ENCODE assay signal across 22 cellular contexts in genomic region chr6:162829013-162829742, GRCh38.
A peak's percentile ranks its signal among the peaks of the same experiment; 100 is the strongest.
DNase-seq lines count a peak whose midpoint lies in the region; ATAC-seq and TF ChIP-seq lines count a peak whose summit lies in the region.
"Had no signal": no experiment of that assay in that cellular context is flagged by ENCODE, and none has a peak within 500 bp of the region (broad histone marks: within the 10 kb centered on the region; RNA-seq: fewer than 3 reads in every experiment).

No MANE protein-coding gene starts in this region.

- TF ChIP-seq CTCF in fibroblast of lung (conservative IDR thresholded peaks at IDR 0.05 in 1 of 2, IDR thresholded peaks at IDR 0.05 in 1 of 2; ENCODE audit: low read depth in 1 of 2, low read length in 2 of 2) (no peak), left ventricle myocardium inferior (IDR thresholded peaks at IDR 0.05; ENCODE audit: borderline replicate concordance) (no peak)

- POLR2A ChIA-PET in activated CD4-positive, alpha-beta memory T cell treated with anti-CD3 and anti-CD28 coated beads, Interleukin-2, amount 10 ng/mL, durations not matched to agents 7 days and 5 days (lab: Charles Lee): no interaction called here
- POLR2A ChIA-PET in activated CD4-positive, alpha-beta memory T cell treated with anti-CD3 and anti-CD28 coated beads for 36 hours (lab: Charles Lee): no interaction called here

- H3K9me3 ChIP-seq in fibroblast of lung (ENCODE audit: control insufficient read depth, insufficient read depth, low read depth, low read length) (no peaks in the 10 kb centered on the region), left ventricle myocardium inferior (replicated peaks) (peaks cover 11% of the 10 kb centered on the region)

- H3K36me3 ChIP-seq in fibroblast of lung (ENCODE audit: control insufficient read depth, insufficient read depth, low read length): no peaks in the 10 kb centered on the region
- no peaks in the 10 kb centered on the region for H3K36me3 ChIP-seq in left ventricle myocardium inferior

- no peak overlapping the region for H3K4me3 Mint-ChIP-seq in activated CD4-positive, alpha-beta memory T cell treated with anti-CD3 and anti-CD28 coated beads, Interleukin-2, amount 10 ng/mL, durations not matched to agents 7 days and 5 days
- no peak overlapping the region for H3K4me3 Mint-ChIP-seq in activated CD4-positive, alpha-beta memory T cell treated with anti-CD3 and anti-CD28 coated beads for 36 hours
- no peak overlapping the region for H3K4me3 Mint-ChIP-seq in T-helper 2 cell treated with Interferon-gamma antibody and Interleukin-4, amounts not matched to agents 5 μg/mL and 100 μg/mL, for 36 hours
- no peak overlapping the region for H3K4me3 Mint-ChIP-seq in activated T-cell treated with anti-CD3 and anti-CD28 coated beads, Interleukin-2, amount 50 U/mL, for 4 hours

- H3K27ac Mint-ChIP-seq in activated CD4-positive, alpha-beta memory T cell treated with anti-CD3 and anti-CD28 coated beads, Interleukin-2, amount 10 ng/mL, durations not matched to agents 7 days and 5 days: peak overlapping the region; percentile 33
- no peak overlapping the region for H3K27ac Mint-ChIP-seq in activated CD4-positive, alpha-beta memory T cell treated with anti-CD3 and anti-CD28 coated beads for 36 hours
- peak overlapping the region; percentile 56 for H3K27ac Mint-ChIP-seq in T-helper 2 cell treated with Interferon-gamma antibody and Interleukin-4, amounts not matched to agents 5 μg/mL and 100 μg/mL, for 36 hours

- ATAC-seq in activated T-cell treated with anti-CD3 and anti-CD28 coated beads, Interleukin-2, amount 50 U/mL, for 4 hours: no peak
- ATAC-seq: HCT116 had no signal

- H3K4me3 ChIP-seq in fibroblast of lung (replicated peaks in 1 of 4; ENCODE audit: control extremely low read depth in 1 of 4, insufficient read depth in 1 of 4, low read depth in 3 of 4, low read length in 4 of 4) (no peak overlapping the region), left ventricle myocardium inferior (no peak overlapping the region)

- no peaks in the 10 kb centered on the region for H3K9me3 Mint-ChIP-seq in activated CD4-positive, alpha-beta memory T cell treated with anti-CD3 and anti-CD28 coated beads, Interleukin-2, amount 10 ng/mL, durations not matched to agents 7 days and 5 days
- peaks cover 2% of the 10 kb centered on the region for H3K9me3 Mint-ChIP-seq in activated CD4-positive, alpha-beta memory T cell treated with anti-CD3 and anti-CD28 coated beads for 36 hours
- no peaks in the 10 kb centered on the region for H3K9me3 Mint-ChIP-seq in T-helper 2 cell treated with Interferon-gamma antibody and Interleukin-4, amounts not matched to agents 5 μg/mL and 100 μg/mL, for 36 hours
- H3K9me3 Mint-ChIP-seq in activated T-cell treated with anti-CD3 and anti-CD28 coated beads, Interleukin-2, amount 50 U/mL, for 4 hours: peaks cover 3% of the 10 kb centered on the region

- DNase-seq in activated CD4-positive, alpha-beta memory T cell treated with anti-CD3 and anti-CD28 coated beads, Interleukin-2, amount 10 ng/mL, durations not matched to agents 7 days and 5 days: no peak
- no peak for DNase-seq in activated CD4-positive, alpha-beta memory T cell treated with anti-CD3 and anti-CD28 coated beads for 36 hours
- no peak for DNase-seq in T-helper 2 cell treated with Interferon-gamma antibody and Interleukin-4, amounts not matched to agents 5 μg/mL and 100 μg/mL, for 36 hours (ENCODE audit: low spot score)
- peak; percentile 40 to 55 for DNase-seq in fibroblast of lung (ENCODE audit: low read depth in 2 of 2)
- no peak for DNase-seq in NCI-H345 treated with DMSO at 0.1 percent for 48 hours (lab: John Stamatoyannopoulos, UW; ENCODE audit: unreplicated experiment)
- no peak for DNase-seq in activated T-cell treated with anti-CD3 and anti-CD28 coated beads, Interleukin-2, amount 50 U/mL, for 4 hours
- no peak for DNase-seq in ureter (ENCODE audit: low spot score)
- no peak for DNase-seq in left ventricle myocardium inferior
- DNase-seq: AML-193; C1 segment of cervical spinal cord; Calu3; CD8-positive, alpha-beta memory T cell; DMS153; GDM1; Kasumi-1; NCI-H1417; NCI-H187; NCI-H446 treated with DMSO at 0.1 percent for 48 hours; NCI-H526 treated with DMSO at 0.1 percent for 48 hours; Right ventricle myocardium superior had no signal

- H3K36me3 Mint-ChIP-seq in activated CD4-positive, alpha-beta memory T cell treated with anti-CD3 and anti-CD28 coated beads, Interleukin-2, amount 10 ng/mL, durations not matched to agents 7 days and 5 days (ENCODE audit: low read depth): no peaks in the 10 kb centered on the region
- no peaks in the 10 kb centered on the region for H3K36me3 Mint-ChIP-seq in activated CD4-positive, alpha-beta memory T cell treated with anti-CD3 and anti-CD28 coated beads for 36 hours
- H3K36me3 Mint-ChIP-seq in T-helper 2 cell treated with Interferon-gamma antibody and Interleukin-4, amounts not matched to agents 5 μg/mL and 100 μg/mL, for 36 hours (ENCODE audit: low read depth): no peaks in the 10 kb centered on the region
- H3K36me3 Mint-ChIP-seq in activated T-cell treated with anti-CD3 and anti-CD28 coated beads, Interleukin-2, amount 50 U/mL, for 4 hours (ENCODE audit: insufficient read depth): no peaks in the 10 kb centered on the region
- H3K36me3 Mint-ChIP-seq: CD8-positive, alpha-beta memory T cell had no signal

- no peak overlapping the region for H3K27ac ChIP-seq in fibroblast of lung (ENCODE audit: insufficient read depth, low read length)
- no peak overlapping the region for H3K27ac ChIP-seq in left ventricle myocardium inferior (replicated peaks)
- H3K27ac ChIP-seq: 22Rv1 had no signal

- intact Hi-C loops in activated CD4-positive, alpha-beta memory T cell treated with anti-CD3 and anti-CD28 coated beads for 36 hours (cut with micrococcal nuclease): no loop called here
- intact Hi-C loops in left ventricle myocardium inferior (cut with micrococcal nuclease): no loop called here

- no peaks in the 10 kb centered on the region for H4K20me1 ChIP-seq in fibroblast of lung (ENCODE audit: control insufficient read depth, extremely low read depth, insufficient read depth, low read length)

- H3K79me2 ChIP-seq in fibroblast of lung (ENCODE audit: control insufficient read depth, insufficient read depth, low read length): no peaks in the 10 kb centered on the region

- no peaks in the 10 kb centered on the region for H3K27me3 Mint-ChIP-seq in activated CD4-positive, alpha-beta memory T cell treated with anti-CD3 and anti-CD28 coated beads, Interleukin-2, amount 10 ng/mL, durations not matched to agents 7 days and 5 days
- no peaks in the 10 kb centered on the region for H3K27me3 Mint-ChIP-seq in activated CD4-positive, alpha-beta memory T cell treated with anti-CD3 and anti-CD28 coated beads for 36 hours
- H3K27me3 Mint-ChIP-seq in T-helper 2 cell treated with Interferon-gamma antibody and Interleukin-4, amounts not matched to agents 5 μg/mL and 100 μg/mL, for 36 hours (ENCODE audit: low read depth): no peaks in the 10 kb centered on the region
- no peaks in the 10 kb centered on the region for H3K27me3 Mint-ChIP-seq in activated T-cell treated with anti-CD3 and anti-CD28 coated beads, Interleukin-2, amount 50 U/mL, for 4 hours (ENCODE audit: low read depth)

- CTCF ChIA-PET in activated CD4-positive, alpha-beta memory T cell treated with anti-CD3 and anti-CD28 coated beads, Interleukin-2, amount 10 ng/mL, durations not matched to agents 7 days and 5 days (lab: Charles Lee): no interaction called here
- CTCF ChIA-PET in activated CD4-positive, alpha-beta memory T cell treated with anti-CD3 and anti-CD28 coated beads for 36 hours (lab: Charles Lee): no interaction called here

- no peak overlapping the region for H3K4me2 ChIP-seq in fibroblast of lung (ENCODE audit: extremely low read depth, insufficient read depth, low read length)

- H3K4me1 ChIP-seq in fibroblast of lung (ENCODE audit: control insufficient read depth, extremely low read depth, insufficient read depth, low read length) (no peaks in the 10 kb centered on the region), left ventricle myocardium inferior (peaks cover 9% of the 10 kb centered on the region)

- no peak overlapping the region for H2AFZ ChIP-seq in fibroblast of lung (ENCODE audit: low read length)

- H3K27me3 ChIP-seq in fibroblast of lung (ENCODE audit: control insufficient read depth, insufficient read depth, low read length): no peaks in the 10 kb centered on the region
- no peaks in the 10 kb centered on the region for H3K27me3 ChIP-seq in left ventricle myocardium inferior (ENCODE audit: low read depth)

- H3K4me1 Mint-ChIP-seq in activated CD4-positive, alpha-beta memory T cell treated with anti-CD3 and anti-CD28 coated beads, Interleukin-2, amount 10 ng/mL, durations not matched to agents 7 days and 5 days: peaks cover 20% of the 10 kb centered on the region
- H3K4me1 Mint-ChIP-seq in activated CD4-positive, alpha-beta memory T cell treated with anti-CD3 and anti-CD28 coated beads for 36 hours (ENCODE audit: low read depth): no peaks in the 10 kb centered on the region
- peaks cover 13% of the 10 kb centered on the region for H3K4me1 Mint-ChIP-seq in T-helper 2 cell treated with Interferon-gamma antibody and Interleukin-4, amounts not matched to agents 5 μg/mL and 100 μg/mL, for 36 hours (ENCODE audit: low read depth)
- peaks cover 6% of the 10 kb centered on the region for H3K4me1 Mint-ChIP-seq in activated T-cell treated with anti-CD3 and anti-CD28 coated beads, Interleukin-2, amount 50 U/mL, for 4 hours (ENCODE audit: low read depth)

- H3K9ac ChIP-seq in fibroblast of lung (ENCODE audit: insufficient read depth, low read length): no peak overlapping the region

Comparison
In these comparisons a context has a peak if more than half of its experiments do, and no peak if none do; other contexts are left out.
1. DNase-seq: peak in fibroblast of lung (2 of 2); none in activated CD4-positive, alpha-beta memory T cell treated with anti-CD3 and anti-CD28 coated beads, Interleukin-2, amount 10 ng/mL, durations not matched to agents 7 days and 5 days (single experiment), activated CD4-positive, alpha-beta memory T cell treated with anti-CD3 and anti-CD28 coated beads for 36 hours (single experiment), T-helper 2 cell treated with Interferon-gamma antibody and Interleukin-4, amounts not matched to agents 5 μg/mL and 100 μg/mL, for 36 hours (single experiment), NCI-H345 treated with DMSO at 0.1 percent for 48 hours (single experiment), activated T-cell treated with anti-CD3 and anti-CD28 coated beads, Interleukin-2, amount 50 U/mL, for 4 hours (single experiment), ureter (single experiment) and left ventricle myocardium inferior (single experiment).